8 cellular contexts compared by ENCODE assay signal in genomic region chr15:75731248-75732100, GRCh38. TPM values are rescaled to one million over a fixed set of nuclear protein-coding genes. Genes with fewer than 3 reads are reported as not detected.
DNase-seq lines count a peak whose midpoint lies in the region; ATAC-seq and TF ChIP-seq lines count a peak whose summit lies in the region.

No MANE protein-coding gene starts in this region.

- no peaks in the 10 kb centered on the region for H3F3A ChIP-seq in Loucy (ENCODE audit: low read depth)

- no peaks in the 10 kb centered on the region for H3K79me2 ChIP-seq in Loucy (ENCODE audit: insufficient read depth, low read length)

- H3K27ac Mint-ChIP-seq in mesothelial cell of epicardium = peak overlapping the region; percentile 93

- H3K27me3 Mint-ChIP-seq in mesothelial cell of epicardium (ENCODE audit: low read depth) = no peaks in the 10 kb centered on the region

- no peaks in the 10 kb centered on the region for H3K9me3 ChIP-seq in BLaER1 treated with 17β-estradiol and CSF1 and Interleukin-3, amounts not matched to agents 10 nM and 100 nM (replicated peaks in 1 of 11)
- H3K9me3 ChIP-seq in Loucy (ENCODE audit: insufficient read depth, low read depth, low read length) = no peaks in the 10 kb centered on the region

- no peaks in the 10 kb centered on the region for H3K9me2 ChIP-seq in Loucy (replicated peaks; ENCODE audit: low read depth, low read length)

- no peak overlapping the region for H2AFZ ChIP-seq in Loucy (ENCODE audit: low read length)

- peak overlapping the region in 10 of 11 experiments; percentile 6 to 74 (median 56); a peak in 17 of 22 replicates for H3K27ac ChIP-seq in BLaER1 treated with 17β-estradiol and CSF1 and Interleukin-3, amounts not matched to agents 10 nM and 100 nM

- peaks cover 53 to 68% (median 61%) of the 10 kb centered on the region in 10 experiments for H3K4me1 ChIP-seq in BLaER1 treated with 17β-estradiol and CSF1 and Interleukin-3, amounts not matched to agents 10 nM and 100 nM
- peaks cover 4% of the 10 kb centered on the region for H3K4me1 ChIP-seq in Loucy (ENCODE audit: insufficient read depth, low read length, poor library complexity, severe bottlenecking)

- H3K4me1 Mint-ChIP-seq in mesothelial cell of epicardium = peaks cover 52% of the 10 kb centered on the region

- no peaks in the 10 kb centered on the region for H3K9me3 Mint-ChIP-seq in mesothelial cell of epicardium

- ATAC-seq in GM19463 (IDR thresholded peaks at IDR 0.05; ENCODE audit: unreplicated experiment) (no peak), HG02938 (IDR thresholded peaks at IDR 0.05; ENCODE audit: unreplicated experiment) (no peak), HG02759 (IDR thresholded peaks at IDR 0.05; ENCODE audit: unreplicated experiment) (no peak)

- TF ChIP-seq CTCF in Loucy (conservative IDR thresholded peaks at IDR 0.05; ENCODE audit: low read length) (peak; percentile 33), epithelial cell of proximal tubule (conservative IDR thresholded peaks at IDR 0.05; ENCODE audit: low read depth, low read length) (peak; percentile 6), mesothelial cell of epicardium (IDR thresholded peaks at IDR 0.05; ENCODE audit: unreplicated experiment) (no peak)

- H3K4me3 Mint-ChIP-seq in mesothelial cell of epicardium = peak overlapping the region; percentile 20

- DNase-seq in epithelial cell of proximal tubule (ENCODE audit: low read depth) = no peak
- no peak for DNase-seq in mesothelial cell of epicardium (ENCODE audit: low spot score in 2 of 2, unreplicated experiment in 2 of 2)
- DNase-seq in NCI-H1694 (lab: John Stamatoyannopoulos, UW) = no peak

- peak overlapping the region; percentile 80 to 94 (median 87) for H3K4me2 ChIP-seq in BLaER1 treated with 17β-estradiol and CSF1 and Interleukin-3, amounts not matched to agents 10 nM and 100 nM
- no peak overlapping the region for H3K4me2 ChIP-seq in Loucy (ENCODE audit: low read depth, low read length, poor library complexity, severe bottlenecking)

- H3K27me3 ChIP-seq in BLaER1 treated with 17β-estradiol and CSF1 and Interleukin-3, amounts not matched to agents 10 nM and 100 nM = no peaks in the 10 kb centered on the region
- H3K27me3 ChIP-seq in Loucy (ENCODE audit: insufficient read depth, low read length, poor library complexity, severe bottlenecking) = no peaks in the 10 kb centered on the region

- peaks cover 1% of the 10 kb centered on the region for H3K36me3 Mint-ChIP-seq in mesothelial cell of epicardium

- peak overlapping the region; percentile 12 to 68 (median 57); a peak in 20 of 22 replicates for H3K9ac ChIP-seq in BLaER1 treated with 17β-estradiol and CSF1 and Interleukin-3, amounts not matched to agents 10 nM and 100 nM
- no peak overlapping the region for H3K9ac ChIP-seq in Loucy (ENCODE audit: low read depth, low read length, poor library complexity, severe bottlenecking)

- peaks cover 0 to 11% (median 0%) of the 10 kb centered on the region in 11 experiments; a peak in 4 of 22 replicates for H4K20me1 ChIP-seq in BLaER1 treated with 17β-estradiol and CSF1 and Interleukin-3, amounts not matched to agents 10 nM and 100 nM
- no peaks in the 10 kb centered on the region for H4K20me1 ChIP-seq in Loucy (ENCODE audit: insufficient read depth, low read length, poor library complexity, severe bottlenecking)

- no peaks in the 10 kb centered on the region for H3K36me3 ChIP-seq in BLaER1 treated with 17β-estradiol and CSF1 and Interleukin-3, amounts not matched to agents 10 nM and 100 nM
- H3K36me3 ChIP-seq in Loucy (ENCODE audit: insufficient read depth, low read length) = no peaks in the 10 kb centered on the region

- H3K4me3 ChIP-seq in BLaER1 treated with 17β-estradiol and CSF1 and Interleukin-3, amounts not matched to agents 10 nM and 100 nM = peak overlapping the region in 7 of 10 experiments; percentile 19 to 61 (median 45); a peak in 12 of 20 replicates
- H3K4me3 ChIP-seq in Loucy (ENCODE audit: low read length, poor library complexity, severe bottlenecking) (no peak overlapping the region), epithelial cell of proximal tubule (ENCODE audit: low read depth, low read length) (no peak overlapping the region)

RNA-seq across cellular contexts. Expression of gene CSPG4, which starts 18.8 kb away (rescaled TPM):
- total RNA-seq in epithelial cell of proximal tubule = 1.2 and 2.1 TPM in 2 replicates
- total RNA-seq in mesothelial cell of epicardium = 11.3 to 11.8 TPM (median 11.4 TPM) in 3 replicates

Comparison
In these comparisons a context has a peak if more than half of its experiments do, and no peak if none do; other contexts are left out.
1. H3K4me3 ChIP-seq: peak in BLaER1 treated with 17β-estradiol and CSF1 and Interleukin-3, amounts not matched to agents 10 nM and 100 nM (7 of 10); none in Loucy (single experiment) and epithelial cell of proximal tubule (single experiment).